Comparison of ENCODE assay signal across 8 cellular contexts in the genomic region with DNA sequence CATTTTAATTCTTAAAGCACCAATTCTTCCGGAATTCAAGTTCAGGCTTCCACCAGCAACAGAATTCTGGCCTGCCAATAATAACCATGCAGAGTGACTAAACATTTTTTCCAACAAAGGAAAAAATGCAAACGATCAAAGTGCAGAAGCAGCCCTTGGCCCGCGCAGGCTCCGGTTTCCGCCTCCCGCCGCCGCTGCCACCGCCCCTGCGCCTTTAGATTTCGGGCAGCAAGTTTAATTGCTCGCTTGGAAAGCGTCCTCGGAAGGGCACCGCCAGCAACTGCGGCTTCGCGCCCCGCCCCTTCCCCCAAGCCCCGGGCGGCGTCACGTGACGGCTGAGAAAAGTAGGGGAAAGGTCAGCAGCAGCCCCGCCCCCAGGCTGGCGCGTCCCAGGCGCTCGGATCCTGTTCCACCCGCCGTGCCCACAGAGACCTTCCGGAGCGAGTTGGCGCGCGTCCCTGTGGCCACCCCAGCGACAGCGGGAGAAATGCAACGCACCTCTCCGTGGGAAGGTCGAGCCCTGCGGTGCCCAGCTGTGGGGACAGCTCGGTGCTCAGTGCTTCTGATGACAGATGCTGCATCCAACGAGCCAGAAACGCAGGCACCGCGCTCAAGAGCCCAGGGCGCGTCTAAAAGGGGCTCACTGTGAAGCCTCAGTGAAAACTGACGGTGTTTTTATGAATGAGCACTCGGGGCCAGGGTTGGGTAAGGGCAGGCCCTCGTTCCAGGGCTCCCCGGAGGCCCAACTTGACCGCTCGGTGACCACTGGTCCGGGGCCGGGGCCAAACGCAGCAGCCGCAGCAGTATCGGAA. TPM values are rescaled to one million over a fixed set of nuclear protein-coding genes. Genes with fewer than 3 reads are reported as not detected.
A peak's percentile ranks its signal among the peaks of the same experiment; 100 is the strongest.
DNase-seq lines count a peak whose midpoint lies in the region; ATAC-seq and TF ChIP-seq lines count a peak whose summit lies in the region.

No MANE protein-coding gene starts in this region.

- DNase-seq in C1 segment of cervical spinal cord (lab: John Stamatoyannopoulos, UW) (peak; percentile 13 to 90 (median 80)), HuH-7.5 (ENCODE audit: low spot score) (peak; percentile 100), OCI-M2 (lab: John Stamatoyannopoulos, UW; ENCODE audit: unreplicated experiment) (peak; percentile 64), erythroblast (lab: John Stamatoyannopoulos, UW) (peak; percentile 96 to 97), mucosa of gallbladder (ENCODE audit: low spot score) (peak; percentile 96)
- DNase-seq in activated T-cell treated with anti-CD3 and anti-CD28 coated beads, Interleukin-2, amount 50 U/mL, for 1 hour, result peak; percentile 96
- DNase-seq in stimulated activated CD8-positive, alpha-beta memory T cell treated with anti-CD3 and anti-CD28 coated beads, Interleukin-4, amount 100 ng/mL, for 1 hour (ENCODE audit: low read depth in 2 of 2, low spot score in 1 of 2), result peak; percentile 87 to 90

- ATAC-seq in GM19395 (IDR thresholded peaks at IDR 0.05; ENCODE audit: unreplicated experiment), result peak; percentile 52

- TF ChIP-seq POLR2A in erythroblast (IDR thresholded peaks at IDR 0.05; ENCODE audit: low read length), result peak; percentile 80

RNA-seq across cellular contexts. Expression of a gene that starts 2.5 kb away (rescaled TPM):
- total RNA-seq in mucosa of gallbladder, result 102 TPM

Comparison
In these comparisons a context has a peak if more than half of its experiments do, and no peak if none do; other contexts are left out.
1. Peak in every context shown above with its lines: DNase-seq and ATAC-seq.